In genomic region chr11:94708176-94708575, GRCh38 we compare ENCODE assay signal across 23 cellular contexts. TPM values are rescaled to one million over a fixed set of nuclear protein-coding genes. Genes with fewer than 3 reads are reported as not detected.
A peak's percentile ranks its signal among the peaks of the same experiment; 100 is the strongest.
DNase-seq lines count a peak whose midpoint lies in the region; FAIRE-seq and TF ChIP-seq lines count a peak whose summit lies in the region.
"Had no signal": no experiment of that assay in that cellular context is flagged by ENCODE, and none has a peak within 500 bp of the region (broad histone marks: within the 10 kb centered on the region; RNA-seq: fewer than 3 reads in every experiment).

No MANE protein-coding gene starts in this region.

- H3K9me3 ChIP-seq in breast epithelium (no peaks in the 10 kb centered on the region), keratinocyte (ENCODE audit: control insufficient read depth, low read depth, low read length) (no peaks in the 10 kb centered on the region), kidney (ENCODE audit: control insufficient read depth in 1 of 2, low read length in 2 of 2) (no peaks in the 10 kb centered on the region)
- H3K9me3 ChIP-seq: BE2C, MG63 had no signal

- H3K4me2 ChIP-seq in keratinocyte (ENCODE audit: control insufficient read depth, extremely low read depth, insufficient read depth, low read depth, low read length): peak overlapping the region; percentile 95

- H3K27me3 Mint-ChIP-seq in MCF 10A (ENCODE audit: insufficient read depth, unreplicated experiment): no peaks in the 10 kb centered on the region
- H3K27me3 Mint-ChIP-seq in endothelial cell (ENCODE audit: unreplicated experiment): no peaks in the 10 kb centered on the region
- peaks cover 3% of the 10 kb centered on the region for H3K27me3 Mint-ChIP-seq in activated T-cell treated with anti-CD3 and anti-CD28 coated beads, Interleukin-2, amount 50 U/mL, for 24 hours

- H3K4me1 Mint-ChIP-seq in MCF 10A (ENCODE audit: insufficient read depth, unreplicated experiment) (peaks cover 18% of the 10 kb centered on the region), endothelial cell (ENCODE audit: unreplicated experiment) (peaks cover 24% of the 10 kb centered on the region)
- no peaks in the 10 kb centered on the region for H3K4me1 Mint-ChIP-seq in activated T-cell treated with anti-CD3 and anti-CD28 coated beads, Interleukin-2, amount 50 U/mL, for 24 hours (ENCODE audit: low read depth)

- CTCF ChIA-PET in MCF 10A (lab: Yijun Ruan, JAX): interaction anchor here (0.6 to 3.9 kb wide), 4 partner anchors 18 to 390 kb away, joined by 3 to 56 read pairs (median 4); no protein-coding TSS in a partner anchor

- no peak for TF ChIP-seq POLR2A in breast epithelium (IDR thresholded peaks at IDR 0.05)

- H3K79me2 ChIP-seq in keratinocyte (ENCODE audit: control insufficient read depth, insufficient read depth, low read length): peaks cover 68% of the 10 kb centered on the region

- intact Hi-C loops in MCF 10A (cut with micrococcal nuclease) (loop anchor here (5.0 kb wide), 1 partner anchor 79 kb away; no protein-coding TSS in a partner anchor), breast epithelium (cut with DNase I; ENCODE audit: low total_unique reads) (no loop called here), kidney (cut with DNase I) (no loop called here)

- no TSS peak for BruUV-seq in MCF 10A (replicated peaks; lab: Mats Ljungman, UMichigan)

- H3K9me3 Mint-ChIP-seq in MCF 10A (ENCODE audit: unreplicated experiment) (no peaks in the 10 kb centered on the region), endothelial cell (ENCODE audit: unreplicated experiment) (no peaks in the 10 kb centered on the region)
- no peaks in the 10 kb centered on the region for H3K9me3 Mint-ChIP-seq in activated T-cell treated with anti-CD3 and anti-CD28 coated beads, Interleukin-2, amount 50 U/mL, for 24 hours
- H3K9me3 Mint-ChIP-seq: H9 had no signal

- H3K27me3 ChIP-seq in breast epithelium (no peaks in the 10 kb centered on the region), keratinocyte (ENCODE audit: control insufficient read depth, extremely low read depth, insufficient read depth, low read length) (no peaks in the 10 kb centered on the region)
- H3K27me3 ChIP-seq: BE2C, MG63 had no signal

- dilution Hi-C loops in keratinocyte (cut with MboI; ENCODE audit: extremely low pct_ligation_motif_present, low sequenced_read_pairs): no loop called here

- H3K27ac Mint-ChIP-seq in MCF 10A (ENCODE audit: low read depth, unreplicated experiment): peak overlapping the region; percentile 95
- peak overlapping the region; percentile 48 for H3K27ac Mint-ChIP-seq in endothelial cell (ENCODE audit: unreplicated experiment)
- no peak overlapping the region for H3K27ac Mint-ChIP-seq in activated T-cell treated with anti-CD3 and anti-CD28 coated beads, Interleukin-2, amount 50 U/mL, for 24 hours
- H3K27ac Mint-ChIP-seq: H9 had no signal

- POLR2A ChIA-PET in MCF 10A (lab: Yijun Ruan, JAX): interaction anchor here (1.1 to 3.4 kb wide), 3 partner anchors 23 to 85 kb away, joined by 4 to 62 read pairs (median 27); partner anchors contain the start of gene AMOTL1

- no peak for TF ChIP-seq CTCF in MCF 10A (IDR thresholded peaks at IDR 0.05; ENCODE audit: unreplicated experiment)
- no peak for TF ChIP-seq CTCF in breast epithelium (IDR thresholded peaks at IDR 0.05)
- TF ChIP-seq CTCF in endothelial cell (IDR thresholded peaks at IDR 0.05; ENCODE audit: unreplicated experiment): no peak
- TF ChIP-seq CTCF in keratinocyte (optimal IDR thresholded peaks at IDR 0.05 in 1 of 3, IDR thresholded peaks at IDR 0.05 in 1 of 3, conservative IDR thresholded peaks at IDR 0.05 in 1 of 3; ENCODE audit: extremely low read depth in 1 of 3, insufficient read depth in 2 of 3, low read length in 3 of 3): no peak
- TF ChIP-seq CTCF in kidney (IDR thresholded peaks at IDR 0.05; ENCODE audit: borderline replicate concordance, extremely low read depth, insufficient read depth): no peak

- peak overlapping the region; percentile 99 for H3K9ac ChIP-seq in keratinocyte (ENCODE audit: control insufficient read depth, extremely low read depth, insufficient read depth, low read length)
- H3K9ac ChIP-seq in kidney (ENCODE audit: low read length in 2 of 2): no peak overlapping the region

- H3K9me1 ChIP-seq in keratinocyte (ENCODE audit: control insufficient read depth, extremely low read depth, insufficient read depth, low read length): no peaks in the 10 kb centered on the region

- H3K4me3 ChIP-seq in breast epithelium (no peak overlapping the region), keratinocyte (ENCODE audit: control insufficient read depth in 2 of 3, extremely low read depth in 1 of 3, insufficient read depth in 2 of 3, low read depth in 1 of 3, low read length in 3 of 3) (peak overlapping the region; percentile 65 to 96 (median 85)), kidney (ENCODE audit: low read length in 2 of 2) (no peak overlapping the region)
- H3K4me3 ChIP-seq: MG63 had no signal

- peaks cover 2% of the 10 kb centered on the region for H4K20me1 ChIP-seq in keratinocyte (ENCODE audit: control insufficient read depth, extremely low read depth, insufficient read depth, low read length)

- H3K4me1 ChIP-seq in breast epithelium: no peaks in the 10 kb centered on the region
- peaks cover 35% of the 10 kb centered on the region for H3K4me1 ChIP-seq in keratinocyte (ENCODE audit: control insufficient read depth, extremely low read depth, insufficient read depth, low read length)
- H3K4me1 ChIP-seq in kidney (ENCODE audit: control insufficient read depth in 1 of 2, insufficient read depth in 1 of 2, low read depth in 1 of 2, low read length in 2 of 2): no peaks in the 10 kb centered on the region
- H3K4me1 ChIP-seq: BE2C had no signal

- DNase-seq in MCF 10A (ENCODE audit: unreplicated experiment) (no peak), breast epithelium (ENCODE audit: low spot score in 2 of 2) (no peak), endothelial cell (ENCODE audit: low spot score) (no peak), keratinocyte (ENCODE audit: low read depth, low spot score) (no peak), kidney (no peak), NCI-H2227 treated with DMSO at 0.1 percent for 48 hours (lab: John Stamatoyannopoulos, UW) (no peak)
- DNase-seq in effector CD4-positive, alpha-beta T cell: no peak
- no peak for DNase-seq in activated T-cell treated with anti-CD3 and anti-CD28 coated beads, Interleukin-2, amount 50 U/mL, for 24 hours
- DNase-seq: 8988T, ACHN, BE2C, H9, KBM-7, MG63, NCI-H1048, NCI-H1417, NCI-H1694, NCI-H2029 treated with DMSO at 0.1 percent for 48 hours, NCI-H526 treated with DMSO at 0.1 percent for 48 hours, SHP77 treated with DMSO at 0.1 percent for 48 hours had no signal

- no peak overlapping the region for H2AFZ ChIP-seq in keratinocyte (ENCODE audit: control insufficient read depth, low read length)

- H3K36me3 ChIP-seq in breast epithelium (no peaks in the 10 kb centered on the region), keratinocyte (ENCODE audit: control insufficient read depth in 2 of 2, extremely low read depth in 1 of 2, insufficient read depth in 2 of 2, low read length in 2 of 2) (peaks cover 0 to 13% of the 10 kb centered on the region in 2 experiments), kidney (ENCODE audit: control insufficient read depth in 1 of 2, insufficient read depth in 2 of 2, low read length in 2 of 2) (no peaks in the 10 kb centered on the region)
- H3K36me3 ChIP-seq: BE2C, MG63 had no signal

- FAIRE-seq in keratinocyte (lab: Jason Lieb, UNC): peak; percentile 26
- no peak for FAIRE-seq in kidney (lab: Jason Lieb, UNC)
- FAIRE-seq: D721Med, HTR-8/SVneo had no signal

- no peak overlapping the region for H3K27ac ChIP-seq in breast epithelium
- H3K27ac ChIP-seq in keratinocyte (ENCODE audit: control insufficient read depth, insufficient read depth, low read length): peak overlapping the region; percentile 99
- H3K27ac ChIP-seq in kidney (ENCODE audit: low read depth in 2 of 2, low read length in 2 of 2): no peak overlapping the region
- H3K27ac ChIP-seq: RWPE1 had no signal

- H3K36me3 Mint-ChIP-seq in MCF 10A (ENCODE audit: insufficient read depth, unreplicated experiment) (no peaks in the 10 kb centered on the region), endothelial cell (ENCODE audit: low read depth, unreplicated experiment) (no peaks in the 10 kb centered on the region)
- no peaks in the 10 kb centered on the region for H3K36me3 Mint-ChIP-seq in activated T-cell treated with anti-CD3 and anti-CD28 coated beads, Interleukin-2, amount 50 U/mL, for 24 hours (ENCODE audit: low read depth)

- H3K4me3 Mint-ChIP-seq in MCF 10A (ENCODE audit: unreplicated experiment) (peak overlapping the region; percentile 81), endothelial cell (ENCODE audit: unreplicated experiment) (no peak overlapping the region)
- no peak overlapping the region for H3K4me3 Mint-ChIP-seq in activated T-cell treated with anti-CD3 and anti-CD28 coated beads, Interleukin-2, amount 50 U/mL, for 24 hours
- H3K4me3 Mint-ChIP-seq: H9 had no signal

RNA-seq across cellular contexts. Expression of gene AMOTL1, which starts 60.0 kb away (rescaled TPM):
- total RNA-seq in MCF 10A (2022) (76.6 and 77.0 TPM in 2 replicates), breast epithelium (10 to 100 TPM; 35.5 to 41.4 (median 39.0) TPM), endothelial cell (ENCODE audit: unreplicated experiment) (35.9 TPM), kidney (52.3 TPM)
- polyA plus RNA-seq in keratinocyte (62.4 to 110 TPM (median 86.5 TPM) in 3 replicates), kidney (ENCODE audit: insufficient read depth, low read depth, low replicate concordance) (6.1 TPM)
- 28.9 TPM for polyA plus RNA-seq in keratinocyte (2011; ENCODE audit: low read depth)
- 58.9 and 89.6 TPM in 2 replicates for polyA plus RNA-seq in keratinocyte (2011; cell fraction: cytosol; rRNA removed)
- polyA plus RNA-seq in keratinocyte (2011; cell fraction: nucleus; rRNA removed): 149 and 163 TPM in 2 replicates
- 31.6 and 98.4 TPM in 2 replicates for polyA plus RNA-seq in keratinocyte (2012; ENCODE audit: low replicate concordance)
- 140 to 193 TPM (median 155 TPM) in 3 replicates for polyA minus RNA-seq in keratinocyte
- polyA minus RNA-seq in keratinocyte (2011; cell fraction: cytosol; rRNA and poly(A)+ RNA removed): 103 TPM
- polyA minus RNA-seq in keratinocyte (2011; cell fraction: nucleus; rRNA and poly(A)+ RNA removed): 195 and 328 TPM in 2 replicates

Comparison
In these comparisons a context has a peak if more than half of its experiments do, and no peak if none do; other contexts are left out.
1. H3K4me3 ChIP-seq: peak in keratinocyte (3 of 3); none in breast epithelium (0 of 3) and kidney (0 of 2).